Comparison of ENCODE assay signal across 7 cellular contexts in genomic region chr13:21670883-21671792, GRCh38. TPM values are rescaled to one million over a fixed set of nuclear protein-coding genes. Genes with fewer than 3 reads are reported as not detected.
DNase-seq lines count a peak whose midpoint lies in the region; ATAC-seq, FAIRE-seq and TF ChIP-seq lines count a peak whose summit lies in the region.

Gene FGF9, plus strand, starts transcription at chr13:21671073. Its CDS starts 840 bp downstream, at chr13:21671913.

- CTCF ChIA-PET in GM12878 (lab: Yijun Ruan, JAX) = interaction anchor here (0.7 to 1.1 kb wide), 2 partner anchors 33 to 559 kb away, joined by 3 read pairs; no protein-coding TSS in a partner anchor

- 2% methylated on average over 61 of the region's 62 CpGs for WGBS in GM12878 (ENCODE audit: insufficient coverage, insufficient replicate concordance, low lambda C conversion rate, missing lambda C conversion rate)

- no peak within 1 kb of the TSS for H3K27ac ChIP-seq in GM12878 (ENCODE audit: control insufficient read depth, insufficient read depth)

- TF ChIP-seq POLR2A in GM12878 (IDR thresholded peaks at IDR 0.05; ENCODE audit: low read depth, low read length) = peak; percentile 77

- no peaks in the 10 kb centered on the region for H4K20me1 ChIP-seq in GM12878 (ENCODE audit: control insufficient read depth, insufficient read depth)

- TF ChIP-seq EP300 in GM12878 (IDR thresholded peaks at IDR 0.05; ENCODE audit: borderline replicate concordance in 1 of 2, control insufficient read depth in 1 of 2, low read depth in 2 of 2, low read length in 2 of 2) = no peak

- BruUV-seq in GM12878 (replicated peaks; lab: Mats Ljungman, UMichigan) = no TSS peak

- DNase-seq in GM13977 (ENCODE audit: low spot score) (peak; percentile 95), NCI-H1105 (lab: John Stamatoyannopoulos, UW) (peak; percentile 69), T-helper 2 cell (peak; percentile 63 to 90 (median 72)), GM12878 (ENCODE audit: low read depth, low spot score) (peak; percentile 7)

- no peaks in the 10 kb centered on the region for H3K36me3 ChIP-seq in GM12878 (ENCODE audit: control insufficient read depth in 2 of 2, insufficient read depth in 2 of 2, low read length in 1 of 2)
- H3K36me3 ChIP-seq in skeletal muscle satellite cell (ENCODE audit: insufficient read depth, low read length) = no peaks in the 10 kb centered on the region

- H3K79me2 ChIP-seq in GM12878 (ENCODE audit: control insufficient read depth, insufficient read depth, low read length) = no peaks in the 10 kb centered on the region

- H3K4me2 ChIP-seq in GM12878 (ENCODE audit: control insufficient read depth, insufficient read depth) (peak within 1 kb of the TSS; percentile 100), skeletal muscle satellite cell (ENCODE audit: low read length) (peak within 1 kb of the TSS; percentile 99)

- RAD21 ChIA-PET in GM12878 (lab: Charles Lee; ENCODE audit: unreplicated experiment) = no interaction called here

- H3K9ac ChIP-seq in GM12878 (ENCODE audit: control insufficient read depth, insufficient read depth, low read length) = peak within 1 kb of the TSS; percentile 39; the same call in 1 of the 2 replicates
- H3K9ac ChIP-seq in skeletal muscle satellite cell (ENCODE audit: low read depth, low read length) = peak within 1 kb of the TSS; percentile 4

- SMC1A ChIA-PET in GM12878 (lab: Charles Lee; ENCODE audit: uncharacterized antibody, unreplicated experiment) = no interaction called here

- H3K27me3 ChIP-seq in GM12878 (replicated peaks in 1 of 2; ENCODE audit: control insufficient read depth in 2 of 2, insufficient read depth in 2 of 2, low read length in 1 of 2) (peaks cover 15 to 31% of the 10 kb centered on the region in 2 experiments), skeletal muscle satellite cell (ENCODE audit: control insufficient read depth, insufficient read depth, low read length) (peaks cover 64% of the 10 kb centered on the region)

- no peak for TF ChIP-seq CTCF in GM13977 (IDR thresholded peaks at IDR 0.05; ENCODE audit: extremely low read depth, insufficient read depth, missing control alignments)
- 0 out of 6 replicates have a peak, but pooled peaks of 1 of the 3 experiments have one; percentile 6 for TF ChIP-seq CTCF in GM12878 (IDR thresholded peaks at IDR 0.05 in 2 of 3, conservative IDR thresholded peaks at IDR 0.05 in 1 of 3; ENCODE audit: control insufficient read depth in 2 of 3, extremely low read depth in 1 of 3, insufficient read depth in 1 of 3, low read depth in 3 of 3, low read length in 3 of 3)

- peak within 1 kb of the TSS; percentile 75 for H3K4me3 ChIP-seq in GM12878
- H3K4me3 ChIP-seq in iPS-11a (ENCODE audit: low read depth, low read length) = peak within 1 kb of the TSS; percentile 35
- peak within 1 kb of the TSS; percentile 67 for H3K4me3 ChIP-seq in skeletal muscle satellite cell (ENCODE audit: low read length)

- peaks cover 23% of the 10 kb centered on the region for H3K4me1 ChIP-seq in GM12878 (ENCODE audit: control insufficient read depth, insufficient read depth, low read length)
- peaks cover 33% of the 10 kb centered on the region for H3K4me1 ChIP-seq in skeletal muscle satellite cell (ENCODE audit: control insufficient read depth, insufficient read depth, low read length)

- peak; percentile 83 for ATAC-seq in HG02610 (IDR thresholded peaks at IDR 0.05; ENCODE audit: unreplicated experiment)
- ATAC-seq in GM12878 = peak; percentile 92

- peak within 1 kb of the TSS; percentile 89 for H2AFZ ChIP-seq in GM12878 (ENCODE audit: control insufficient read depth, low read depth, low read length)

- intact Hi-C loops in GM12878 (cut with micrococcal nuclease; ENCODE audit: unreplicated experiment) = loop anchor here (5.0 kb wide), 2 partner anchors 391 to 446 kb away; no protein-coding TSS in a partner anchor

- no peak for FAIRE-seq in GM12878 (lab: Jason Lieb, UNC)

- in situ Hi-C loops in GM13977 (cut with MboI; ENCODE audit: low pct_unique_long_range_greater_than_20kb, low sequenced_read_pairs, unreplicated experiment) = no loop called here
- in situ Hi-C loops in GM12878 (cut with MboI) = no loop called here

- POLR2A ChIA-PET in GM12878 (lab: Charles Lee) = no interaction called here

- H3K9me3 ChIP-seq in GM12878 (replicated peaks; ENCODE audit: control insufficient read depth, insufficient read depth, low read length) (no peaks in the 10 kb centered on the region; the same call in 2 of the 3 replicates), skeletal muscle satellite cell (replicated peaks; ENCODE audit: low read length) (no peaks in the 10 kb centered on the region)

- TF ChIP-seq RAD21 in GM12878 (IDR thresholded peaks at IDR 0.05; ENCODE audit: insufficient read depth, low read depth, low read length) = no peak

TF ChIP-seq in GM12878, 131 proteins besides CTCF, POLR2A, EP300 and RAD21 (continues in another document):
- TF ChIP-seq ESRRA (IDR thresholded peaks at IDR 0.05; ENCODE audit: low read length) (no peak), TCF12 (IDR thresholded peaks at IDR 0.05; ENCODE audit: low read depth, low read length) (peak; percentile 90), PBX3 (IDR thresholded peaks at IDR 0.05; ENCODE audit: insufficient replicate concordance, low read depth, low read length) (peak; percentile 6), ZNF274 (IDR thresholded peaks at IDR 0.05; ENCODE audit: insufficient read depth, insufficient read length) (no peak), CHD4 (IDR thresholded peaks at IDR 0.05) (no peak), ZNF622 (IDR thresholded peaks at IDR 0.05) (no peak), JUNB (IDR thresholded peaks at IDR 0.05) (no peak), LARP7 (IDR thresholded peaks at IDR 0.05) (peak; percentile 78), CUX1 (IDR thresholded peaks at IDR 0.05; ENCODE audit: insufficient replicate concordance, low read depth, low read length) (no peak), GATAD2B (conservative IDR thresholded peaks at IDR 0.05; ENCODE audit: low read depth) (peak; percentile 55; the same call in 1 of the 2 replicates)

RNA-seq across cellular contexts. Expression of gene FGF9, which starts in this region (rescaled TPM):
- total RNA-seq in GM12878 (2013; cell fraction: nucleolus; rRNA removed) = 0.61 TPM in 1 of 2 replicates, not detected in the other
- total RNA-seq in GM12878 (2014; rRNA removed) (0.34 and 0.82 TPM in 2 replicates), GM12878 (2014; rRNA removed; fragmentation: Illumina TruSeq; extraction: Trizol) (0.74 and 1.2 TPM in 2 replicates), GM12878 (2021) (1.1 and 1.3 TPM in 2 replicates)
- 0.31 TPM for polyA plus RNA-seq in GM12878 (2011; ENCODE audit: low read depth)
- polyA plus RNA-seq in GM12878 (2011; rRNA removed) (0.05 and 0.16 TPM in 2 replicates), GM12878 (2014; fragmentation: Illumina TruSeq; extraction: Trizol) (0.73 and 0.82 TPM in 2 replicates), GM12878 (2014; fragmentation: Nextera tagmentation; extraction: Ambion mirVana) (1 to 10 TPM in 1 of 2 experiments, under 1 TPM in 1; 0.92 to 1.0 TPM), GM12878 (2014; rRNA removed) (0.42 and 1.4 TPM in 2 replicates), GM12878 (2016; fragmentation: Nextera tagmentation; extraction: Ambion mirVana) (1 to 10 TPM in 1 of 2 experiments, under 1 TPM in 1; 0.48 to 1.5 TPM)
- polyA plus RNA-seq in GM12878 (2011; cell fraction: cytosol; rRNA removed) = 0.03 TPM in 2 replicates
- 0.10 and 0.15 TPM in 2 replicates for polyA plus RNA-seq in GM12878 (2011; cell fraction: nucleus; rRNA removed)
- polyA plus RNA-seq in GM12878 (2012) = 0.20 TPM in 2 replicates
- polyA minus RNA-seq in GM12878 (2011; rRNA and poly(A)+ RNA removed) = 0.15 TPM in 1 of 2 replicates, not detected in the other
- polyA minus RNA-seq in GM12878 (2011; cell fraction: cytosol; rRNA and poly(A)+ RNA removed) = not detected in 2 replicates
- polyA minus RNA-seq in GM12878 (2011; cell fraction: nucleus; rRNA and poly(A)+ RNA removed) = under 0.01 and 0.19 TPM in 2 replicates
- not detected in 2 replicates for total RNA-seq in skeletal muscle satellite cell (2012; rRNA removed)

Comparison
In these comparisons a context has a peak if more than half of its experiments do, and no peak if none do; other contexts are left out.
1. DNase-seq: peak in every context shown above with its lines; median percentile 95 in GM13977; 72 in T-helper 2 cell; 69 in NCI-H1105; 7 in GM12878.